ENCODE assay signal across 1 cellular context in the genomic region with DNA sequence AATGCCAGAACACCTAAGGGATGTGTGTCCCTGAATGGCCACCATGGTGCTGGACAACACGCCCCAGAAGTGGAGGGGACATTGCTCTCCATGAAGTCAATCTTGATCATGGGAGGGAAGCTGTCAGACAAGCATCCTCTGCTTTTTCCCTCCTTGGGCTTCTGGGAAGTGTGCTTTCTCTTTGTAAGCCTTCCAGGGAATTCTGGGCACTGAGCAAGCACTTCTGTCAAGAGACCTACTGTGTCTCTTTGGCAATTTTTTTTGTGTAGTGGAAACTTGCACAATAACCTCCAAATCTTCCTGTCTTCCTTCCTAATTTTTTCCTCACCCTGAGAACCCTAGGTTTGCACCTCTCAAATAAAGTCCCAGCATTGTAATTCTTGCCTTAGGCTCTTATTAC.
TF ChIP-seq lines count a peak whose summit lies in the region.

No MANE protein-coding gene starts in this region.

TF ChIP-seq in HepG2, 621 proteins besides CTCF, POLR2A, EP300 and RAD21 (continued from another document):
- no peak for TF ChIP-seq IKZF5 (CRISPR knock-in tag; IDR thresholded peaks at IDR 0.05)
